ENCODE assay signal across 15 cellular contexts in genomic region chr12:78034025-78034424, GRCh38.
DNase-seq lines count a peak whose midpoint lies in the region; ATAC-seq and TF ChIP-seq lines count a peak whose summit lies in the region.
"Had no signal": no experiment of that assay in that cellular context is flagged by ENCODE, and none has a peak within 500 bp of the region (broad histone marks: within the 10 kb centered on the region; RNA-seq: fewer than 3 reads in every experiment).

No MANE protein-coding gene starts in this region.

- no peaks in the 10 kb centered on the region for H3K36me3 ChIP-seq in smooth muscle cell (ENCODE audit: low read depth)
- H3K36me3 ChIP-seq in SJCRH30 = no peaks in the 10 kb centered on the region
- H3K36me3 ChIP-seq: ascending aorta had no signal

- H3K9me3 ChIP-seq in smooth muscle cell (replicated peaks; ENCODE audit: low read depth) = no peaks in the 10 kb centered on the region
- no peaks in the 10 kb centered on the region for H3K9me3 ChIP-seq in SJCRH30 (replicated peaks)
- H3K9me3 ChIP-seq: ascending aorta, Caco-2 had no signal

- H3K27ac ChIP-seq in smooth muscle cell (ENCODE audit: low read depth) = no peak overlapping the region
- H3K27ac ChIP-seq in SJCRH30 = no peak overlapping the region
- H3K27ac ChIP-seq: ascending aorta had no signal

- peak; percentile 30 for DNase-seq in GM12865 (ENCODE audit: low read depth)
- peak; percentile 94 for DNase-seq in NOMO-1 treated with DMSO at 0.1 percent for 48 hours (lab: John Stamatoyannopoulos, UW; ENCODE audit: unreplicated experiment)
- peak; percentile 75 for DNase-seq in fibroblast of mammary gland (ENCODE audit: low read depth)
- DNase-seq in smooth muscle cell (lab: John Stamatoyannopoulos, UW; ENCODE audit: unreplicated experiment) = no peak
- DNase-seq in activated CD4-positive, alpha-beta T cell treated with anti-CD3 and anti-CD28 coated beads for 36 hours = no peak
- DNase-seq in SJCRH30 = no peak
- DNase-seq: activated T-cell treated with anti-CD3 and anti-CD28 coated beads, Interleukin-2, amount 50 U/mL, for 48 hours; Caco-2; kidney glomerular epithelial cell; naive thymus-derived CD8-positive, alpha-beta T cell; NCI-H1105; NCI-H2227 treated with DMSO at 0.1 percent for 48 hours; PC-3 had no signal

- intact Hi-C loops in activated CD4-positive, alpha-beta T cell treated with anti-CD3 and anti-CD28 coated beads for 36 hours (cut with DNase I, micrococcal nuclease) = no loop called here

- no peak for ATAC-seq in activated CD4-positive, alpha-beta T cell treated with anti-CD3 and anti-CD28 coated beads for 36 hours
- no peak for ATAC-seq in GM21515 (IDR thresholded peaks at IDR 0.05; ENCODE audit: unreplicated experiment)
- ATAC-seq: naive thymus-derived CD8-positive, alpha-beta T cell; PC-3 had no signal

- no peak overlapping the region for H3K9ac ChIP-seq in smooth muscle cell (ENCODE audit: low read depth)

- no peaks in the 10 kb centered on the region for H3K27me3 ChIP-seq in smooth muscle cell (ENCODE audit: low read depth)
- H3K27me3 ChIP-seq in SJCRH30 = no peaks in the 10 kb centered on the region
- H3K27me3 ChIP-seq: ascending aorta had no signal

- H3K36me3 Mint-ChIP-seq in activated CD4-positive, alpha-beta T cell treated with anti-CD3 and anti-CD28 coated beads for 36 hours (ENCODE audit: low read depth) = no peaks in the 10 kb centered on the region
- H3K36me3 Mint-ChIP-seq: naive thymus-derived CD8-positive, alpha-beta T cell had no signal

- H4K20me1 ChIP-seq in smooth muscle cell (ENCODE audit: low read depth) = no peaks in the 10 kb centered on the region

- no peaks in the 10 kb centered on the region for H3K27me3 Mint-ChIP-seq in activated CD4-positive, alpha-beta T cell treated with anti-CD3 and anti-CD28 coated beads for 36 hours
- H3K27me3 Mint-ChIP-seq: naive thymus-derived CD8-positive, alpha-beta T cell had no signal

- TF ChIP-seq CTCF in GM12865 (IDR thresholded peaks at IDR 0.05; ENCODE audit: insufficient read depth, low read depth, low read length, missing control alignments) = no peak
- TF ChIP-seq CTCF in fibroblast of mammary gland (conservative IDR thresholded peaks at IDR 0.05; ENCODE audit: control insufficient read depth, insufficient read depth, low read depth, low read length) = no peak
- TF ChIP-seq CTCF in smooth muscle cell (IDR thresholded peaks at IDR 0.05; ENCODE audit: borderline replicate concordance, insufficient read depth, poor library complexity, severe bottlenecking) = no peak

- POLR2A ChIA-PET in activated CD4-positive, alpha-beta T cell treated with anti-CD3 and anti-CD28 coated beads for 36 hours (lab: Charles Lee) = no interaction called here

- no peaks in the 10 kb centered on the region for H3K4me1 ChIP-seq in smooth muscle cell (ENCODE audit: low read depth)
- no peaks in the 10 kb centered on the region for H3K4me1 ChIP-seq in SJCRH30
- H3K4me1 ChIP-seq: ascending aorta had no signal

- H3K4me3 Mint-ChIP-seq in activated CD4-positive, alpha-beta T cell treated with anti-CD3 and anti-CD28 coated beads for 36 hours = no peak overlapping the region
- H3K4me3 Mint-ChIP-seq: naive thymus-derived CD8-positive, alpha-beta T cell had no signal

- no peak overlapping the region for H3K27ac Mint-ChIP-seq in activated CD4-positive, alpha-beta T cell treated with anti-CD3 and anti-CD28 coated beads for 36 hours
- H3K27ac Mint-ChIP-seq: naive thymus-derived CD8-positive, alpha-beta T cell had no signal

- CTCF ChIA-PET in activated CD4-positive, alpha-beta T cell treated with anti-CD3 and anti-CD28 coated beads for 36 hours (lab: Charles Lee) = no interaction called here

- H3K79me2 ChIP-seq in smooth muscle cell (ENCODE audit: low read depth) = no peaks in the 10 kb centered on the region

- no peaks in the 10 kb centered on the region for H3F3A ChIP-seq in smooth muscle cell (ENCODE audit: low read depth)

- no peak overlapping the region for H2AFZ ChIP-seq in smooth muscle cell (ENCODE audit: low read depth)

- WGBS in smooth muscle cell (ENCODE audit: low lambda C conversion rate) = 24% methylated on average over 4 of the region's 4 CpGs

- peak overlapping the region; percentile 29 for H3K4me2 ChIP-seq in smooth muscle cell

- peaks cover 4% of the 10 kb centered on the region for H3K9me3 Mint-ChIP-seq in activated CD4-positive, alpha-beta T cell treated with anti-CD3 and anti-CD28 coated beads for 36 hours (ENCODE audit: low read depth)

- H3K4me1 Mint-ChIP-seq in activated CD4-positive, alpha-beta T cell treated with anti-CD3 and anti-CD28 coated beads for 36 hours = no peaks in the 10 kb centered on the region
- H3K4me1 Mint-ChIP-seq: naive thymus-derived CD8-positive, alpha-beta T cell had no signal

- no peak overlapping the region for H3K4me3 ChIP-seq in GM12865 (ENCODE audit: low read depth, low read length)
- H3K4me3 ChIP-seq in fibroblast of mammary gland (ENCODE audit: control insufficient read depth, low read depth, low read length) = no peak overlapping the region
- H3K4me3 ChIP-seq in smooth muscle cell = no peak overlapping the region
- H3K4me3 ChIP-seq in SJCRH30 = no peak overlapping the region
- H3K4me3 ChIP-seq: ascending aorta had no signal

Comparison
In these comparisons a context has a peak if more than half of its experiments do, and no peak if none do; other contexts are left out.
1. DNase-seq: peak in GM12865 (single experiment), NOMO-1 treated with DMSO at 0.1 percent for 48 hours (single experiment) and fibroblast of mammary gland (single experiment); none in smooth muscle cell (single experiment), activated CD4-positive, alpha-beta T cell treated with anti-CD3 and anti-CD28 coated beads for 36 hours (single experiment) and SJCRH30 (0 of 2).